Comparison of ENCODE assay signal across 25 cellular contexts in the genomic region with DNA sequence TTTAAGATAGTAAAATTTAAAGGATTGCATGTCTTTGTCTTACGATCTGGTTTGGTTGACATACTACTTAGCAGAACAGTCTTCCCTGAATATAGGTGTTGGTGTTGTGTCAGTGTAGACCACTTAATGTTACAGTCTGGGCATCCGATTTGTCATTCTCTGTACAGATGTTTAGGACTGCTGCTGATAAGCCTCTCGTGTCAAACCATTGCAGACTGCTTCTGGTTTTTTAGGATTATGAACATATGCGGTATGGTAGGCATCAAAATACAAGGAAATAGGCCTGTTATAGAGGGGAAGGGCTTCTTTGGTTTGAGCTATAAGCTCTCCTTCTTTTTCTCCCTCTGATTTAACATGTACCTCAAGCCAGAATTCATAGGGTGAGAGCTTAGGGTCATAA. TPM values are rescaled to one million over a fixed set of nuclear protein-coding genes. Genes with fewer than 3 reads are reported as not detected.
"Had no signal": no experiment of that assay in that cellular context is flagged by ENCODE, and none has a peak within 500 bp of the region (broad histone marks: within the 10 kb centered on the region; RNA-seq: fewer than 3 reads in every experiment).

No MANE protein-coding gene starts in this region.

- DNase-seq: activated CD4-positive, alpha-beta memory T cell treated with anti-CD3 and anti-CD28 coated beads for 36 hours; activated CD4-positive, alpha-beta T cell treated with anti-CD3 and anti-CD28 coated beads for 36 hours; activated CD4-positive, alpha-beta T cell treated with anti-CD3 and anti-CD28 coated beads, Interleukin-2, amount 10 ng/mL, durations not matched to agents 24 days and 14 days; activated CD4-positive, CD25-positive, alpha-beta regulatory T cell; activated CD4-positive, CD25-positive, alpha-beta regulatory T cell treated with anti-CD3 and anti-CD28 coated beads, Interleukin-2, amount 50 U/mL, for 72 hours; activated CD8-positive, alpha-beta memory T cell treated with anti-CD3 and anti-CD28 coated beads for 24 hours; activated effector memory CD4-positive, alpha-beta T cell treated with Interleukin-2 at 50 U/mL for 16 hours; activated gamma-delta T cell treated with Interleukin-2 at 50 U/mL for 16 hours; activated naive CD4-positive, alpha-beta T cell treated with anti-CD3 and anti-CD28 coated beads, Interleukin-2, amount 50 U/mL, for 16 hours; activated naive CD4-positive, alpha-beta T cell treated with Interleukin-2 at 50 U/mL for 16 hours; activated T-cell treated with anti-CD3 and anti-CD28 coated beads, Interleukin-2, amount 50 U/mL, for 4 hours; amniotic stem cell; anterior cingulate cortex; brain microvascular endothelial cell; dorsolateral prefrontal cortex; effector memory CD4-positive, alpha-beta T cell; endodermal cell; foreskin keratinocyte; gastrocnemius medialis; glutamatergic neuron; heart left ventricle; T-helper 1 cell; T-helper 17 cell; T1000 had no signal

RNA-seq across cellular contexts. Expression of a gene that starts 7.4 kb away (rescaled TPM):
- polyA plus RNA-seq: foreskin keratinocyte, heart left ventricle had no signal

RNA-seq across cellular contexts. Expression of a gene that starts 41.6 kb away (rescaled TPM):
- polyA plus RNA-seq: adipose tissue, foreskin keratinocyte, heart left ventricle had no signal

RNA-seq across cellular contexts. Expression of a gene that starts 51.2 kb away (rescaled TPM):
- polyA plus RNA-seq: foreskin keratinocyte had no signal
